ENCODE assay signal across 1 cellular context in genomic region chr17:7419833-7420610, GRCh38.
TF ChIP-seq lines count a peak whose summit lies in the region.

Gene SPEM1, plus strand, starts transcription at chr17:7420324. Its CDS starts 61 bp downstream, at chr17:7420385.

TF ChIP-seq in IMR-90, 13 proteins besides CTCF, POLR2A, EP300 and RAD21 (continued from another document):
- no peak for TF ChIP-seq USF2 (IDR thresholded peaks at IDR 0.05; ENCODE audit: low read depth, low read length)
TF ChIP-seq in IMR-90: peak in this region for 0.
